ENCODE assay signal across 23 cellular contexts in genomic region chr7:116691664-116692063, GRCh38. TPM values are rescaled to one million over a fixed set of nuclear protein-coding genes. Genes with fewer than 3 reads are reported as not detected.
A peak's percentile ranks its signal among the peaks of the same experiment; 100 is the strongest.
DNase-seq lines count a peak whose midpoint lies in the region; ATAC-seq and TF ChIP-seq lines count a peak whose summit lies in the region.
"Had no signal": no experiment of that assay in that cellular context is flagged by ENCODE, and none has a peak within 500 bp of the region (broad histone marks: within the 10 kb centered on the region; RNA-seq: fewer than 3 reads in every experiment).

No MANE protein-coding gene starts in this region.

- no peak overlapping the region for H3K4me3 Mint-ChIP-seq in chondrocyte (ENCODE audit: unreplicated experiment)
- no peak overlapping the region for H3K4me3 Mint-ChIP-seq in activated CD4-positive, alpha-beta T cell treated with anti-CD3 and anti-CD28 coated beads, Interleukin-2, amount 10 ng/mL, durations not matched to agents 24 days and 14 days
- H3K4me3 Mint-ChIP-seq: stimulated activated naive CD8-positive, alpha-beta T cell treated with anti-CD3 and anti-CD28 coated beads, Interleukin-15, amount 100 ng/mL, for 72 hours; T-cell; WTC11 had no signal

- intact Hi-C loops in activated CD4-positive, alpha-beta T cell treated with anti-CD3 and anti-CD28 coated beads, Interleukin-2, amount 10 ng/mL, durations not matched to agents 24 days and 14 days (cut with micrococcal nuclease) = no loop called here

- H3K36me3 Mint-ChIP-seq in chondrocyte (ENCODE audit: low read depth) = peaks cover 5% of the 10 kb centered on the region
- H3K36me3 Mint-ChIP-seq in activated CD4-positive, alpha-beta T cell treated with anti-CD3 and anti-CD28 coated beads, Interleukin-2, amount 10 ng/mL, durations not matched to agents 24 days and 14 days (ENCODE audit: low read depth) = no peaks in the 10 kb centered on the region
- H3K36me3 Mint-ChIP-seq: T-cell, WTC11 had no signal

- no peak for ATAC-seq in HG02938 (IDR thresholded peaks at IDR 0.05; ENCODE audit: unreplicated experiment)
- ATAC-seq in GM21825 (IDR thresholded peaks at IDR 0.05; ENCODE audit: unreplicated experiment) = no peak
- ATAC-seq: stimulated activated naive CD8-positive, alpha-beta T cell treated with anti-CD3 and anti-CD28 coated beads, Interleukin-15, amount 100 ng/mL, for 72 hours; T-cell; WTC11 had no signal

- H3K9me3 Mint-ChIP-seq in chondrocyte (ENCODE audit: low read depth) = no peaks in the 10 kb centered on the region
- H3K9me3 Mint-ChIP-seq in activated CD4-positive, alpha-beta T cell treated with anti-CD3 and anti-CD28 coated beads, Interleukin-2, amount 10 ng/mL, durations not matched to agents 24 days and 14 days = no peaks in the 10 kb centered on the region
- H3K9me3 Mint-ChIP-seq: activated T-helper 2 cell treated with anti-CD3 and anti-CD28 coated beads, Interferon-gamma antibody, Interleukin-2, Interleukin-4, amounts not matched to agents 10 μg/mL and 5 μg/mL and 100 μg/mL, durations not matched to agents 14 hours and 24 hours and 36 hours; stimulated activated naive CD8-positive, alpha-beta T cell treated with anti-CD3 and anti-CD28 coated beads, Interleukin-15, amount 100 ng/mL, for 72 hours; T-cell; WTC11 had no signal

- H3K4me3 ChIP-seq in NB4 (ENCODE audit: low read depth, low read length) = no peak overlapping the region
- H3K4me3 ChIP-seq: vagina had no signal

- DNase-seq in Caki2 (ENCODE audit: low read depth) = peak; percentile 61
- peak; percentile 20 for DNase-seq in NB4 (ENCODE audit: low read depth)
- DNase-seq in chondrocyte (ENCODE audit: low spot score) = no peak
- DNase-seq in lung microvascular endothelial cell (ENCODE audit: low read depth in 2 of 2) = peak; percentile 55 to 61
- no peak for DNase-seq in activated CD4-positive, alpha-beta T cell treated with anti-CD3 and anti-CD28 coated beads, Interleukin-2, amount 10 ng/mL, durations not matched to agents 24 days and 14 days
- DNase-seq in T1000 (lab: John Stamatoyannopoulos, UW) = no peak
- DNase-seq: activated CD8-positive, alpha-beta memory T cell treated with anti-CD3 and anti-CD28 coated beads for 24 hours; amniotic stem cell; cortex of kidney; hippocampal formation; left cardiac atrium; MM.1S; NCI-H2081; NCI-H526 treated with DMSO at 0.1 percent for 48 hours; occipital lobe; stimulated activated CD4-positive, alpha-beta T cell treated with anti-CD3 and anti-CD28 coated beads, Interleukin-15, amount 100 ng/mL, for 24 hours; stimulated activated naive CD8-positive, alpha-beta T cell treated with anti-CD3 and anti-CD28 coated beads, Interleukin-15, amount 100 ng/mL, for 72 hours; T-cell had no signal

- TF ChIP-seq CTCF in NB4 (IDR thresholded peaks at IDR 0.05; ENCODE audit: low read depth, low read length) (no peak), chondrocyte (IDR thresholded peaks at IDR 0.05) (no peak)

- peaks cover 60% of the 10 kb centered on the region for H3K4me1 Mint-ChIP-seq in chondrocyte (ENCODE audit: low read depth)
- H3K4me1 Mint-ChIP-seq in activated CD4-positive, alpha-beta T cell treated with anti-CD3 and anti-CD28 coated beads, Interleukin-2, amount 10 ng/mL, durations not matched to agents 24 days and 14 days = no peaks in the 10 kb centered on the region
- H3K4me1 Mint-ChIP-seq: stimulated activated naive CD8-positive, alpha-beta T cell treated with anti-CD3 and anti-CD28 coated beads, Interleukin-15, amount 100 ng/mL, for 72 hours; T-cell had no signal

- in situ Hi-C loops in Caki2 (cut with HindIII; ENCODE audit: low pct_unique_long_range_greater_than_20kb, low sequenced_read_pairs) = no loop called here

- no peak for TF ChIP-seq POLR2A in NB4 (IDR thresholded peaks at IDR 0.05; ENCODE audit: extremely low read depth, insufficient read length)

- peak overlapping the region; percentile 49 for H3K27ac Mint-ChIP-seq in chondrocyte (ENCODE audit: unreplicated experiment)
- no peak overlapping the region for H3K27ac Mint-ChIP-seq in activated CD4-positive, alpha-beta T cell treated with anti-CD3 and anti-CD28 coated beads, Interleukin-2, amount 10 ng/mL, durations not matched to agents 24 days and 14 days
- H3K27ac Mint-ChIP-seq: activated T-helper 2 cell treated with anti-CD3 and anti-CD28 coated beads, Interferon-gamma antibody, Interleukin-2, Interleukin-4, amounts not matched to agents 10 μg/mL and 5 μg/mL and 100 μg/mL, durations not matched to agents 14 hours and 24 hours and 36 hours; stimulated activated naive CD8-positive, alpha-beta T cell treated with anti-CD3 and anti-CD28 coated beads, Interleukin-15, amount 100 ng/mL, for 72 hours; T-cell; WTC11 had no signal

- H3K27me3 Mint-ChIP-seq in chondrocyte (ENCODE audit: low read depth) = no peaks in the 10 kb centered on the region
- H3K27me3 Mint-ChIP-seq in activated CD4-positive, alpha-beta T cell treated with anti-CD3 and anti-CD28 coated beads, Interleukin-2, amount 10 ng/mL, durations not matched to agents 24 days and 14 days = peaks cover 7% of the 10 kb centered on the region

RNA-seq across cellular contexts. Expression of gene MET, which starts 19.7 kb away (rescaled TPM):
- total RNA-seq in Caki2 (2014; rRNA removed; shearing (Covaris generic); ENCODE audit: low replicate concordance) = 254 and 324 TPM in 2 replicates
- total RNA-seq in chondrocyte = 22.0 to 25.1 TPM (median 23.6 TPM) in 3 replicates
- total RNA-seq in lung microvascular endothelial cell = 28.0 and 49.3 TPM in 2 replicates
- total RNA-seq in activated CD4-positive, alpha-beta T cell treated with anti-CD3 and anti-CD28 coated beads, Interleukin-2, amount 10 ng/mL, durations not matched to agents 24 days and 14 days = 2.2 and 2.3 TPM in 2 replicates

Comparison
In these comparisons a context has a peak if more than half of its experiments do, and no peak if none do; other contexts are left out.
1. DNase-seq: peak in Caki2 (single experiment), NB4 (single experiment) and lung microvascular endothelial cell (2 of 2); none in chondrocyte (single experiment), activated CD4-positive, alpha-beta T cell treated with anti-CD3 and anti-CD28 coated beads, Interleukin-2, amount 10 ng/mL, durations not matched to agents 24 days and 14 days (single experiment) and T1000 (single experiment).